1 cellular context compared by ENCODE assay signal in the genomic region with DNA sequence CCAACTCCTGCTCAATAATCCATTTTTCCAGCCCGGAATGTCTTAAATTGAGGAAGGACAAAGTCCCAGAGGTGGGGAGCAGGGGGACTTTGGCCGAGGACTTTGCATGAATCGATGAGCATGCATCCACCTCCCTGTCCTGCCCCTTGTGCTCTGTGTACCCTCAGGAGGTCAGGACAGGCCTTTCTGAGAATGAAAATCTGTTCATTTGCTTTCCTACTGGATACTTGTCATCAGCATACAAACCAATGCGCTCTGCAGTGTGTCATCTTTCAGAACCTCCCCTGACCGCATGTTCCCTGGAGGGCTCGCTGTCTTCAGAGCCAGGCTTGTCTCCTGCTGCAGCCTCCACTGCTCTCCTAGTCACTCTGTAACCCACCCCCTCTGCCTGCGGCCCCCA.
TF ChIP-seq lines count a peak whose summit lies in the region.
"Not testable (repeated sequence)": the region's sequence is repeated elsewhere in the genome, so short reads cannot be mapped to it uniquely, and the experiment has no call there.

No MANE protein-coding gene starts in this region.

TF ChIP-seq in HepG2, 621 proteins besides CTCF, POLR2A, EP300 and RAD21 (continued from another document and continues in another):
- TF ChIP-seq NFIC (IDR thresholded peaks at IDR 0.05; ENCODE audit: low read length) (peak; percentile 84), REPIN1 (CRISPR knock-in tag; IDR thresholded peaks at IDR 0.05; ENCODE audit: borderline replicate concordance, low read depth) (peak; percentile 90), RARA (CRISPR knock-in tag; IDR thresholded peaks at IDR 0.05) (peak; percentile 75), HHEX (CRISPR knock-in tag; IDR thresholded peaks at IDR 0.05) (0 out of 2 replicates have a peak, but pooled peaks have one; percentile 26), KLF12 (CRISPR knock-in tag; IDR thresholded peaks at IDR 0.05; ENCODE audit: borderline replicate concordance) (peak; percentile 44; the same call in 1 of the 2 replicates), PHF21A (CRISPR knock-in tag; IDR thresholded peaks at IDR 0.05) (peak; percentile 95), RXRA (CRISPR knock-in tag; IDR thresholded peaks at IDR 0.05) (peak; percentile 54; the same call in 1 of the 2 replicates), NR2F2 (IDR thresholded peaks at IDR 0.05; ENCODE audit: borderline replicate concordance, low read depth) (peak; percentile 80), NR2F1 (CRISPR knock-in tag; IDR thresholded peaks at IDR 0.05) (peak; percentile 36 to 41; a peak in 1 of 4 replicates), ONECUT2 (CRISPR knock-in tag; IDR thresholded peaks at IDR 0.05) (peak; percentile 98), ZNF772 (CRISPR knock-in tag; IDR thresholded peaks at IDR 0.05) (peak; percentile 89; the same call in 1 of the 2 replicates), FOXC1 (CRISPR knock-in tag; IDR thresholded peaks at IDR 0.05; ENCODE audit: borderline replicate concordance) (0 out of 2 replicates have a peak, but pooled peaks have one; percentile 74), NR2F6 (IDR thresholded peaks at IDR 0.05) (peak; percentile 75), NR2F6 (CRISPR knock-in tag; IDR thresholded peaks at IDR 0.05) (peak; percentile 47; the same call in 1 of the 2 replicates), SMARCC2 (IDR thresholded peaks at IDR 0.05) (0 out of 2 replicates have a peak, but pooled peaks have one; percentile 30), MTA1 (CRISPR knock-in tag; IDR thresholded peaks at IDR 0.05; ENCODE audit: borderline replicate concordance) (peak; percentile 86; the same call in 1 of the 2 replicates)
- TF ChIP-seq, protein P1, sequence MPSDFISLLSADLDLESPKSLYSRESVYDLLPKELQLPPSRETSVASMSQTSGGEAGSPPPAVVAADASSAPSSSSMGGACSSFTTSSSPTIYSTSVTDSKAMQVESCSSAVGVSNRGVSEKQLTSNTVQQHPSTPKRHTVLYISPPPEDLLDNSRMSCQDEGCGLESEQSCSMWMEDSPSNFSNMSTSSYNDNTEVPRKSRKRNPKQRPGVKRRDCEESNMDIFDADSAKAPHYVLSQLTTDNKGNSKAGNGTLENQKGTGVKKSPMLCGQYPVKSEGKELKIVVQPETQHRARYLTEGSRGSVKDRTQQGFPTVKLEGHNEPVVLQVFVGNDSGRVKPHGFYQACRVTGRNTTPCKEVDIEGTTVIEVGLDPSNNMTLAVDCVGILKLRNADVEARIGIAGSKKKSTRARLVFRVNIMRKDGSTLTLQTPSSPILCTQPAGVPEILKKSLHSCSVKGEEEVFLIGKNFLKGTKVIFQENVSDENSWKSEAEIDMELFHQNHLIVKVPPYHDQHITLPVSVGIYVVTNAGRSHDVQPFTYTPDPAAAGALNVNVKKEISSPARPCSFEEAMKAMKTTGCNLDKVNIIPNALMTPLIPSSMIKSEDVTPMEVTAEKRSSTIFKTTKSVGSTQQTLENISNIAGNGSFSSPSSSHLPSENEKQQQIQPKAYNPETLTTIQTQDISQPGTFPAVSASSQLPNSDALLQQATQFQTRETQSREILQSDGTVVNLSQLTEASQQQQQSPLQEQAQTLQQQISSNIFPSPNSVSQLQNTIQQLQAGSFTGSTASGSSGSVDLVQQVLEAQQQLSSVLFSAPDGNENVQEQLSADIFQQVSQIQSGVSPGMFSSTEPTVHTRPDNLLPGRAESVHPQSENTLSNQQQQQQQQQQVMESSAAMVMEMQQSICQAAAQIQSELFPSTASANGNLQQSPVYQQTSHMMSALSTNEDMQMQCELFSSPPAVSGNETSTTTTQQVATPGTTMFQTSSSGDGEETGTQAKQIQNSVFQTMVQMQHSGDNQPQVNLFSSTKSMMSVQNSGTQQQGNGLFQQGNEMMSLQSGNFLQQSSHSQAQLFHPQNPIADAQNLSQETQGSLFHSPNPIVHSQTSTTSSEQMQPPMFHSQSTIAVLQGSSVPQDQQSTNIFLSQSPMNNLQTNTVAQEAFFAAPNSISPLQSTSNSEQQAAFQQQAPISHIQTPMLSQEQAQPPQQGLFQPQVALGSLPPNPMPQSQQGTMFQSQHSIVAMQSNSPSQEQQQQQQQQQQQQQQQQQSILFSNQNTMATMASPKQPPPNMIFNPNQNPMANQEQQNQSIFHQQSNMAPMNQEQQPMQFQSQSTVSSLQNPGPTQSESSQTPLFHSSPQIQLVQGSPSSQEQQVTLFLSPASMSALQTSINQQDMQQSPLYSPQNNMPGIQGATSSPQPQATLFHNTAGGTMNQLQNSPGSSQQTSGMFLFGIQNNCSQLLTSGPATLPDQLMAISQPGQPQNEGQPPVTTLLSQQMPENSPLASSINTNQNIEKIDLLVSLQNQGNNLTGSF (CRISPR knock-in tag; IDR thresholded peaks at IDR 0.05) = 0 out of 2 replicates have a peak, but pooled peaks have one; percentile 12
- TF ChIP-seq, protein P2, sequence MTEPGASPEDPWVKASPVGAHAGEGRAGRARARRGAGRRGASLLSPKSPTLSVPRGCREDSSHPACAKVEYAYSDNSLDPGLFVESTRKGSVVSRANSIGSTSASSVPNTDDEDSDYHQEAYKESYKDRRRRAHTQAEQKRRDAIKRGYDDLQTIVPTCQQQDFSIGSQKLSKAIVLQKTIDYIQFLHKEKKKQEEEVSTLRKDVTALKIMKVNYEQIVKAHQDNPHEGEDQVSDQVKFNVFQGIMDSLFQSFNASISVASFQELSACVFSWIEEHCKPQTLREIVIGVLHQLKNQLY (CRISPR knock-in tag; IDR thresholded peaks at IDR 0.05) = peak; percentile 62; the same call in 1 of the 2 replicates
- TF ChIP-seq, protein P3, sequence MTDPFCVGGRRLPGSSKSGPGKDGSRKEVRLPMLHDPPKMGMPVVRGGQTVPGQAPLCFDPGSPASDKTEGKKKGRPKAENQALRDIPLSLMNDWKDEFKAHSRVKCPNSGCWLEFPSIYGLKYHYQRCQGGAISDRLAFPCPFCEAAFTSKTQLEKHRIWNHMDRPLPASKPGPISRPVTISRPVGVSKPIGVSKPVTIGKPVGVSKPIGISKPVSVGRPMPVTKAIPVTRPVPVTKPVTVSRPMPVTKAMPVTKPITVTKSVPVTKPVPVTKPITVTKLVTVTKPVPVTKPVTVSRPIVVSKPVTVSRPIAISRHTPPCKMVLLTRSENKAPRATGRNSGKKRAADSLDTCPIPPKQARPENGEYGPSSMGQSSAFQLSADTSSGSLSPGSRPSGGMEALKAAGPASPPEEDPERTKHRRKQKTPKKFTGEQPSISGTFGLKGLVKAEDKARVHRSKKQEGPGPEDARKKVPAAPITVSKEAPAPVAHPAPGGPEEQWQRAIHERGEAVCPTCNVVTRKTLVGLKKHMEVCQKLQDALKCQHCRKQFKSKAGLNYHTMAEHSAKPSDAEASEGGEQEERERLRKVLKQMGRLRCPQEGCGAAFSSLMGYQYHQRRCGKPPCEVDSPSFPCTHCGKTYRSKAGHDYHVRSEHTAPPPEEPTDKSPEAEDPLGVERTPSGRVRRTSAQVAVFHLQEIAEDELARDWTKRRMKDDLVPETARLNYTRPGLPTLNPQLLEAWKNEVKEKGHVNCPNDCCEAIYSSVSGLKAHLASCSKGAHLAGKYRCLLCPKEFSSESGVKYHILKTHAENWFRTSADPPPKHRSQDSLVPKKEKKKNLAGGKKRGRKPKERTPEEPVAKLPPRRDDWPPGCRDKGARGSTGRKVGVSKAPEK (CRISPR knock-in tag; IDR thresholded peaks at IDR 0.05; ENCODE audit: borderline replicate concordance) = peak; percentile 83; the same call in 1 of the 2 replicates
- TF ChIP-seq, protein P4, sequence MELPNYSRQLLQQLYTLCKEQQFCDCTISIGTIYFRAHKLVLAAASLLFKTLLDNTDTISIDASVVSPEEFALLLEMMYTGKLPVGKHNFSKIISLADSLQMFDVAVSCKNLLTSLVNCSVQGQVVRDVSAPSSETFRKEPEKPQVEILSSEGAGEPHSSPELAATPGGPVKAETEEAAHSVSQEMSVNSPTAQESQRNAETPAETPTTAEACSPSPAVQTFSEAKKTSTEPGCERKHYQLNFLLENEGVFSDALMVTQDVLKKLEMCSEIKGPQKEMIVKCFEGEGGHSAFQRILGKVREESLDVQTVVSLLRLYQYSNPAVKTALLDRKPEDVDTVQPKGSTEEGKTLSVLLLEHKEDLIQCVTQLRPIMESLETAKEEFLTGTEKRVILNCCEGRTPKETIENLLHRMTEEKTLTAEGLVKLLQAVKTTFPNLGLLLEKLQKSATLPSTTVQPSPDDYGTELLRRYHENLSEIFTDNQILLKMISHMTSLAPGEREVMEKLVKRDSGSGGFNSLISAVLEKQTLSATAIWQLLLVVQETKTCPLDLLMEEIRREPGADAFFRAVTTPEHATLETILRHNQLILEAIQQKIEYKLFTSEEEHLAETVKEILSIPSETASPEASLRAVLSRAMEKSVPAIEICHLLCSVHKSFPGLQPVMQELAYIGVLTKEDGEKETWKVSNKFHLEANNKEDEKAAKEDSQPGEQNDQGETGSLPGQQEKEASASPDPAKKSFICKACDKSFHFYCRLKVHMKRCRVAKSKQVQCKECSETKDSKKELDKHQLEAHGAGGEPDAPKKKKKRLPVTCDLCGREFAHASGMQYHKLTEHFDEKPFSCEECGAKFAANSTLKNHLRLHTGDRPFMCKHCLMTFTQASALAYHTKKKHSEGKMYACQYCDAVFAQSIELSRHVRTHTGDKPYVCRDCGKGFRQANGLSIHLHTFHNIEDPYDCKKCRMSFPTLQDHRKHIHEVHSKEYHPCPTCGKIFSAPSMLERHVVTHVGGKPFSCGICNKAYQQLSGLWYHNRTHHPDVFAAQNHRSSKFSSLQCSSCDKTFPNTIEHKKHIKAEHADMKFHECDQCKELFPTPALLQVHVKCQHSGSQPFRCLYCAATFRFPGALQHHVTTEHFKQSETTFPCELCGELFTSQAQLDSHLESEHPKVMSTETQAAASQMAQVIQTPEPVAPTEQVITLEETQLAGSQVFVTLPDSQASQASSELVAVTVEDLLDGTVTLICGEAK (IDR thresholded peaks at IDR 0.05) = not testable (repeated sequence)
- TF ChIP-seq, protein P4 (CRISPR knock-in tag; IDR thresholded peaks at IDR 0.05) = peak; percentile 64; the same call in 1 of the 2 replicates
- TF ChIP-seq, protein P5, sequence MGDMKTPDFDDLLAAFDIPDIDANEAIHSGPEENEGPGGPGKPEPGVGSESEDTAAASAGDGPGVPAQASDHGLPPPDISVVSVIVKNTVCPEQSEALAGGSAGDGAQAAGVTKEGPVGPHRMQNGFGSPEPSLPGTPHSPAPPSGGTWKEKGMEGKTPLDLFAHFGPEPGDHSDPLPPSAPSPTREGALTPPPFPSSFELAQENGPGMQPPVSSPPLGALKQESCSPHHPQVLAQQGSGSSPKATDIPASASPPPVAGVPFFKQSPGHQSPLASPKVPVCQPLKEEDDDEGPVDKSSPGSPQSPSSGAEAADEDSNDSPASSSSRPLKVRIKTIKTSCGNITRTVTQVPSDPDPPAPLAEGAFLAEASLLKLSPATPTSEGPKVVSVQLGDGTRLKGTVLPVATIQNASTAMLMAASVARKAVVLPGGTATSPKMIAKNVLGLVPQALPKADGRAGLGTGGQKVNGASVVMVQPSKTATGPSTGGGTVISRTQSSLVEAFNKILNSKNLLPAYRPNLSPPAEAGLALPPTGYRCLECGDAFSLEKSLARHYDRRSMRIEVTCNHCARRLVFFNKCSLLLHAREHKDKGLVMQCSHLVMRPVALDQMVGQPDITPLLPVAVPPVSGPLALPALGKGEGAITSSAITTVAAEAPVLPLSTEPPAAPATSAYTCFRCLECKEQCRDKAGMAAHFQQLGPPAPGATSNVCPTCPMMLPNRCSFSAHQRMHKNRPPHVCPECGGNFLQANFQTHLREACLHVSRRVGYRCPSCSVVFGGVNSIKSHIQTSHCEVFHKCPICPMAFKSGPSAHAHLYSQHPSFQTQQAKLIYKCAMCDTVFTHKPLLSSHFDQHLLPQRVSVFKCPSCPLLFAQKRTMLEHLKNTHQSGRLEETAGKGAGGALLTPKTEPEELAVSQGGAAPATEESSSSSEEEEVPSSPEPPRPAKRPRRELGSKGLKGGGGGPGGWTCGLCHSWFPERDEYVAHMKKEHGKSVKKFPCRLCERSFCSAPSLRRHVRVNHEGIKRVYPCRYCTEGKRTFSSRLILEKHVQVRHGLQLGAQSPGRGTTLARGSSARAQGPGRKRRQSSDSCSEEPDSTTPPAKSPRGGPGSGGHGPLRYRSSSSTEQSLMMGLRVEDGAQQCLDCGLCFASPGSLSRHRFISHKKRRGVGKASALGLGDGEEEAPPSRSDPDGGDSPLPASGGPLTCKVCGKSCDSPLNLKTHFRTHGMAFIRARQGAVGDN (CRISPR knock-in tag; IDR thresholded peaks at IDR 0.05) = peak; percentile 84
- TF ChIP-seq, protein P6, sequence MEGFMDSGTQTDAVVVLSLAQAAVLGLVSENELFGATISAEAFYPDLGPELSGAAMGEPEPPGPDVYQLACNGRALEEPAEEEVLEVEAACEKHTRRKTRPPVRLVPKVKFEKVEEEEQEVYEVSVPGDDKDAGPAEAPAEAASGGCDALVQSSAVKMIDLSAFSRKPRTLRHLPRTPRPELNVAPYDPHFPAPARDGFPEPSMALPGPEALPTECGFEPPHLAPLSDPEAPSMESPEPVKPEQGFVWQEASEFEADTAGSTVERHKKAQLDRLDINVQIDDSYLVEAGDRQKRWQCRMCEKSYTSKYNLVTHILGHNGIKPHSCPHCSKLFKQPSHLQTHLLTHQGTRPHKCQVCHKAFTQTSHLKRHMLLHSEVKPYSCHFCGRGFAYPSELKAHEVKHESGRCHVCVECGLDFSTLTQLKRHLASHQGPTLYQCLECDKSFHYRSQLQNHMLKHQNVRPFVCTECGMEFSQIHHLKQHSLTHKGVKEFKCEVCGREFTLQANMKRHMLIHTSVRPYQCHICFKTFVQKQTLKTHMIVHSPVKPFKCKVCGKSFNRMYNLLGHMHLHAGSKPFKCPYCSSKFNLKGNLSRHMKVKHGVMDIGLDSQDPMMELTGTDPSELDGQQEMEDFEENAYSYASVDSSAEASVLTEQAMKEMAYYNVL (CRISPR knock-in tag; IDR thresholded peaks at IDR 0.05; ENCODE audit: borderline replicate concordance) = peak; percentile 85
